Comparison of ENCODE assay signal across 9 cellular contexts in the genomic region with DNA sequence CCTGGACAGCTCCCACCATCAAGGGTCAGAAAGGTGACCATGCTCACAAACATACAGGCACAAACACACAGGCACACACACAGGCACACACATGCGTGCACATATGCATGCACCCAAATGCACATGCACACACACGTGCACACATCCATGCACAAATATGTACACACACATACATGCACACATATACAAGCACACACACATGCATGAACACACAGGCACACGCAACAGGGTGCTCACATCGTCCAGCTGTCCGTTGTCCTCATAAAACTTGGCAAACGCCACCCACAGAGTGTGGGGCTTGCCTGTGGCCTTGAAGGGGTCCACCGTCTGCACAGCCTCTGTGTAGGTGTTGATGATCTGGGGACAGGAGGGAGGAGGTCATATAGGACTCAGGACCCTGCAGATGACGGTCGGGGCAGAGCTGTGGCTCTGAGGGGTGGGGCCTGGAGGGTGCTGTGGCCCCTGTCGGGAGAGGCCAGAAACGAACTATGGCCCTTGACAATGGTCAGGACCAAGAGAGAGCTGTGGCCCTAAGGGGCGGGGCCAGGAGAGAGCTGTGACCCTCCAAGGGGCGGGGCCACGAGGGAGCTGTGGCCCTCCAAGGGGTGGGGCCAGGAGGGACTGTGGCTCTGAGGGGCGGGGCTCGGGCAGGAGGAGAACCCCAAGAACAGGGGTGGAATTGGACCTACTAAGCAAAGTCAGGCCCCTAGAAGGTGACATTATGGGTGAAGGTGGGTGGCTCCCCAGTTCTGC.
DNase-seq lines count a peak whose midpoint lies in the region; ATAC-seq lines count a peak whose summit lies in the region.
"Had no signal": no experiment of that assay in that cellular context is flagged by ENCODE, and none has a peak within 500 bp of the region (broad histone marks: within the 10 kb centered on the region; RNA-seq: fewer than 3 reads in every experiment).

No MANE protein-coding gene starts in this region.

- H3K27me3 Mint-ChIP-seq in memory B cell = no peaks in the 10 kb centered on the region

- H3K9me3 Mint-ChIP-seq in memory B cell = no peaks in the 10 kb centered on the region

- H3K4me1 Mint-ChIP-seq in memory B cell = peaks cover 10% of the 10 kb centered on the region

- no peak overlapping the region for H3K4me3 Mint-ChIP-seq in memory B cell

- peaks cover 33% of the 10 kb centered on the region for H3K36me3 Mint-ChIP-seq in memory B cell

- H3K27ac Mint-ChIP-seq in memory B cell = no peak overlapping the region

- ATAC-seq in memory B cell (ENCODE audit: low read depth) (peak; percentile 32), GM21423 (IDR thresholded peaks at IDR 0.05; ENCODE audit: unreplicated experiment) (no peak)
- ATAC-seq: psoas muscle, SK-N-SH treated with all-trans-retinoic acid at 6 μM for 48 hours had no signal

- DNase-seq in NCI-H82 (lab: John Stamatoyannopoulos, UW) = peak; percentile 13
- no peak for DNase-seq in NCI-H82 treated with DMSO at 0.1 percent for 48 hours (lab: John Stamatoyannopoulos, UW; ENCODE audit: unreplicated experiment)
- DNase-seq in memory B cell (ENCODE audit: low spot score in 2 of 2) = no peak
- DNase-seq: activated CD8-positive, alpha-beta memory T cell treated with anti-CD3 and anti-CD28 coated beads, Interleukin-2, amount 50 U/mL, for 48 hours; cerebellar nuclear complex; COR-L47 had no signal
